ENCODE assay signal across 18 cellular contexts in genomic region chr18:36537289-36537688, GRCh38.
"Had no signal": no experiment of that assay in that cellular context is flagged by ENCODE, and none has a peak within 500 bp of the region (broad histone marks: within the 10 kb centered on the region; RNA-seq: fewer than 3 reads in every experiment).

No MANE protein-coding gene starts in this region.

- H3K9me3 ChIP-seq: colonic mucosa, heart left ventricle, ovary, right atrium auricular region, stomach, thoracic aorta, transverse colon had no signal

- H3K36me3 ChIP-seq: colonic mucosa, heart left ventricle, neural progenitor cell, ovary, right atrium auricular region, stomach, thoracic aorta, transverse colon had no signal

- H3K9ac ChIP-seq: neural progenitor cell had no signal

- H3K27me3 ChIP-seq: colonic mucosa, heart left ventricle, neural progenitor cell, ovary, right atrium auricular region, stomach, transverse colon had no signal

- DNase-seq: colonic mucosa; dermis blood vessel endothelial cell; heart left ventricle; hippocampal formation; left colon; mesendoderm; naive thymus-derived CD4-positive, alpha-beta T cell; nucleus accumbens; ovary; small intestine; stimulated activated CD4-positive, alpha-beta T cell treated with anti-CD3 and anti-CD28 coated beads, Interleukin-12 subunit alpha, Interleukin-12 subunit beta, amount 100 ng/mL, for 4 hours; stimulated activated naive CD4-positive, alpha-beta T cell; stomach; substantia nigra; transverse colon had no signal

- H3K27ac ChIP-seq: colonic mucosa, ovary, right atrium auricular region, stomach, thoracic aorta, transverse colon had no signal

- H3K4me3 ChIP-seq: colonic mucosa, heart left ventricle, neural progenitor cell, ovary, right atrium auricular region, stomach, thoracic aorta, transverse colon had no signal

- ATAC-seq: left colon; naive thymus-derived CD4-positive, alpha-beta T cell had no signal

- H2AFZ ChIP-seq: neural progenitor cell had no signal

- H3K4me1 ChIP-seq: colonic mucosa, right atrium auricular region, stomach, transverse colon had no signal
